1 cellular context compared by ENCODE assay signal in the genomic region with DNA sequence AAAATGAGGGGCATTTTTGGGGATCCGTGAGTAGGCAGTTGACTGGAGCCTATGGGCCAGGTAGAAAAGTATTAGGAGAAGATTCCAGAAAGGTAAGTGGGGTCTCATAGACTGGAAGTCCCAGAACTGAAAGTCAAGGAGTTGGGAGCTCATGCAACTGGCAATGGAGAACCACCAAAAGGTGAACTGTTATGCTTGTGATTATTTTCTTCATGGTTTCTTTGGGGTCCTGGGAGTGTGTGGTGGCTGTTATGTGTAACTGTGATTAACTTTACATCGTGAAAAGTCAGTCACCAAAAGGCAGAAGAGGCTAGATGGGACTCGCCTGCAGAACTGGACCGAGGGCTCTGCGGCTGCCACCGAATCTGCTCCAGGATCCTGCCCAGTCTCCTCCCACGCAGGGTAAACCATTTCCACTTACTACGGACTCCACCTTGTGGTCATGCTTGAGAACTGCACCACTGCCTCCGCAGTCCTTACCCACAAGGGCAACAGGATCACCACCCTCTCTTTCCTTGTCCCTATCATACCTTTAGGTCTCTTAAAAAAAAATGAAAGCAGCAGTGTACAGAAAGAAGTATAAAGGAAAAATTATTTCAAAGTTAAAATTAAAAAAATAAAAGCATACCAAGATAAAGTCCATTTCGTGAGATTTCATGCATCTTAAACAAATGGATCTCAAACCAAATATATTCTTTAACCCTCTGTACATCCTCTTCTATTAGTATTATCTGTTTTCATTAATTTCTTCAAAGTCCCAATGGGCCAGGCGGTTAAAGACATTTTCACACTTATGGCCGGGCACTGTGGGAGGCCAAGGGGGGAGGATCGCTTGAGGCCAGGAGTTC.
TF ChIP-seq lines count a peak whose summit lies in the region.

No MANE protein-coding gene starts in this region.

TF ChIP-seq in HepG2, 621 proteins besides CTCF, POLR2A, EP300 and RAD21 (continued from another document and continues in another):
- TF ChIP-seq, protein P1, sequence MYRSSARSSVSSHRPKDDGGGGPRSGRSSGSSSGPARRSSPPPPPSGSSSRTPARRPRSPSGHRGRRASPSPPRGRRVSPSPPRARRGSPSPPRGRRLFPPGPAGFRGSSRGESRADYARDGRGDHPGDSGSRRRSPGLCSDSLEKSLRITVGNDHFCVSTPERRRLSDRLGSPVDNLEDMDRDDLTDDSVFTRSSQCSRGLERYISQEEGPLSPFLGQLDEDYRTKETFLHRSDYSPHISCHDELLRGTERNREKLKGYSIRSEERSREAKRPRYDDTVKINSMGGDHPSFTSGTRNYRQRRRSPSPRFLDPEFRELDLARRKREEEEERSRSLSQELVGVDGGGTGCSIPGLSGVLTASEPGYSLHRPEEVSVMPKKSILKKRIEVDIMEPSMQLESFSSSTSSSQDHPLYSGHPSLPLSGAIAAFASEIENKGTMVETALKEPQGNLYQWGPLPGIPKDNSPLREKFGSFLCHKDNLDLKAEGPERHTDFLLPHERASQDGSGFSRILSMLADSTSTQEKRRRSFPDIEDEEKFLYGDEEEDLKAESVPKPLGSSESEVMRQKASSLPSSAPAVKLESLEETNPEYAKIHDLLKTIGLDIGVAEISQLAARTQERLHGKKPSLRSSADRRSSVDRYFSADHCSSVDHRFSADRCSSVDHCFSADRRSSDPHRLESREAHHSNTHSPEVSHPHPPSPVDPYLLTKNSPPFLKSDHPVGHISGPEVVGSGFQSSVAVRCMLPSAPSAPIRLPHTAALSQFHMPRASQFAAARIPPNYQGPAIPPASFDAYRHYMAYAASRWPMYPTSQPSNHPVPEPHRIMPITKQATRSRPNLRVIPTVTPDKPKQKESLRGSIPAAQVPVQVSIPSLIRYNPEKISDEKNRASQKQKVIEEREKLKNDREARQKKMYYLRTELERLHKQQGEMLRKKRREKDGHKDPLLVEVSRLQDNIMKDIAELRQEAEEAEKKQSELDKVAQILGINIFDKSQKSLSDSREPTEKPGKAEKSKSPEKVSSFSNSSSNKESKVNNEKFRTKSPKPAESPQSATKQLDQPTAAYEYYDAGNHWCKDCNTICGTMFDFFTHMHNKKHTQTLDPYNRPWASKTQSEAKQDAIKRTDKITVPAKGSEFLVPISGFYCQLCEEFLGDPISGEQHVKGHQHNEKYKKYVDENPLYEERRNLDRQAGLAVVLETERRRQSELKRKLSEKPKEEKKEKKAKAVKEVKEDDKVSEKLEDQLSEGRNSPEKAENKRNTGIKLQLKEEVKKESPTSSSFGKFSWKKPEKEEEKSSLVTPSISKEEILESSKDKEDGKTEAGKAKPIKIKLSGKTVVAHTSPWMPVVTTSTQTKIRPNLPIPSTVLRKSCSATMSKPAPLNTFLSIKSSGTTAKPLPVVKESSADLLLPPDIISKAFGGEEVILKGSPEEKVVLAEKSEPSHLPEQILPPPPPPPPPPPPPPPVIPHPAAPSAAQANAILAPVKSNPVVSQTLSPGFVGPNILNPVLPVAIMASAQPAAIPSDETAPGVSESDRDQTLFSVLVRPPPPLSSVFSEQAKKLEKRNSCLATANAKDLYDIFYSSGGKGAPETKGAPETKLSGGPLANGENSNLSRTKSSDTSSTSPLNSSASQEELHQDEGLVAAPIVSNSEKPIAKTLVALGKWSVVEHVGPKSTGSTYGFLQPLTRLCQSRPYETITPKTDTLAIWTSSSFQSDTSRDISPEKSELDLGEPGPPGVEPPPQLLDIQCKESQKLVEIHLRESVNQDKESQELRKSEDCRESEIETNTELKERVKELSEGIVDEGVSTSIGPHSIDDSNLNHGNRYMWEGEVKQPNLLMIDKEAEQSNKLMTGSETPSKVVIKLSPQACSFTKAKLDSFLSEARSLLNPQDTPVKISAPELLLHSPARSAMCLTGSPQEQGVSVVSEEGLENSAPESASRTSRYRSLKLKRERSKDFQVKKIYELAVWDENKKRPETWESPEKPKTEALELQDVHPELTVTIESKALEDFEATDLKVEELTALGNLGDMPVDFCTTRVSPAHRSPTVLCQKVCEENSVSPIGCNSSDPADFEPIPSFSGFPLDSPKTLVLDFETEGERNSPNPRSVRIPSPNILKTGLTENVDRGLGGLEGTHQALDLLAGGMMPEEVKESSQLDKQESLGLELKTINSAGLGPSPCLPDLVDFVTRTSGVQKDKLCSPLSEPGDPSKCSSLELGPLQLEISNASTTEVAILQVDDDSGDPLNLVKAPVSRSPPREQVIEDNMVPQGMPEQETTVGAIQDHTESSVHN (CRISPR knock-in tag; IDR thresholded peaks at IDR 0.05) = no peak
- TF ChIP-seq HNRNPL (IDR thresholded peaks at IDR 0.05; ENCODE audit: low read depth, low read length) = no peak
- TF ChIP-seq IRF2 (CRISPR knock-in tag; IDR thresholded peaks at IDR 0.05) = peak; percentile 71; the same call in 1 of the 2 replicates
- TF ChIP-seq ZNF326 (CRISPR knock-in tag; IDR thresholded peaks at IDR 0.05; ENCODE audit: borderline replicate concordance) = no peak
- TF ChIP-seq MIER2 (CRISPR knock-in tag; IDR thresholded peaks at IDR 0.05) = peak; percentile 55; the same call in 1 of the 2 replicates
- TF ChIP-seq SIX1 (CRISPR knock-in tag; IDR thresholded peaks at IDR 0.05; ENCODE audit: borderline replicate concordance) = peak; percentile 44; the same call in 1 of the 2 replicates
- TF ChIP-seq, protein P2, sequence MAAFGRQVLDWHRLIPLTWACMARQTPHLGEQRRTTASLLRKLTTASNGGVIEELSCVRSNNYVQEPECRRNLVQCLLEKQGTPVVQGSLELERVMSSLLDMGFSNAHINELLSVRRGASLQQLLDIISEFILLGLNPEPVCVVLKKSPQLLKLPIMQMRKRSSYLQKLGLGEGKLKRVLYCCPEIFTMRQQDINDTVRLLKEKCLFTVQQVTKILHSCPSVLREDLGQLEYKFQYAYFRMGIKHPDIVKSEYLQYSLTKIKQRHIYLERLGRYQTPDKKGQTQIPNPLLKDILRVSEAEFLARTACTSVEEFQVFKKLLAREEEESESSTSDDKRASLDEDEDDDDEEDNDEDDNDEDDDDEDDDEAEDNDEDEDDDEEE (CRISPR knock-in tag; IDR thresholded peaks at IDR 0.05) = no peak
- TF ChIP-seq TAF1 (CRISPR knock-in tag; IDR thresholded peaks at IDR 0.05) = no peak
- 0 out of 2 replicates have a peak, but pooled peaks have one; percentile 29 for TF ChIP-seq BCL6 (CRISPR knock-in tag; IDR thresholded peaks at IDR 0.05)
- TF ChIP-seq, protein P3, sequence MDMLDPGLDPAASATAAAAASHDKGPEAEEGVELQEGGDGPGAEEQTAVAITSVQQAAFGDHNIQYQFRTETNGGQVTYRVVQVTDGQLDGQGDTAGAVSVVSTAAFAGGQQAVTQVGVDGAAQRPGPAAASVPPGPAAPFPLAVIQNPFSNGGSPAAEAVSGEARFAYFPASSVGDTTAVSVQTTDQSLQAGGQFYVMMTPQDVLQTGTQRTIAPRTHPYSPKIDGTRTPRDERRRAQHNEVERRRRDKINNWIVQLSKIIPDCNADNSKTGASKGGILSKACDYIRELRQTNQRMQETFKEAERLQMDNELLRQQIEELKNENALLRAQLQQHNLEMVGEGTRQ (IDR thresholded peaks at IDR 0.05; ENCODE audit: low read depth, low read length) = no peak
- TF ChIP-seq, protein P3 (CRISPR knock-in tag; IDR thresholded peaks at IDR 0.05; ENCODE audit: borderline replicate concordance) = 0 out of 2 replicates have a peak, but pooled peaks have one; percentile 36
- peak; percentile 98 for TF ChIP-seq STAG1 (CRISPR knock-in tag; IDR thresholded peaks at IDR 0.05)
- peak; percentile 52 for TF ChIP-seq YY1 (IDR thresholded peaks at IDR 0.05; ENCODE audit: insufficient read depth, insufficient replicate concordance, low read depth, low read length)
- TF ChIP-seq ETV5 (CRISPR knock-in tag; IDR thresholded peaks at IDR 0.05; ENCODE audit: borderline replicate concordance) = peak; percentile 29; the same call in 1 of the 2 replicates
- TF ChIP-seq MXD4 (CRISPR knock-in tag; IDR thresholded peaks at IDR 0.05) = peak; percentile 52; the same call in 1 of the 2 replicates
- 0 out of 2 replicates have a peak, but pooled peaks have one; percentile 12 for TF ChIP-seq NFYC (CRISPR knock-in tag; IDR thresholded peaks at IDR 0.05)
- TF ChIP-seq SP5 (CRISPR knock-in tag; IDR thresholded peaks at IDR 0.05; ENCODE audit: borderline replicate concordance, low read depth) = 0 out of 2 replicates have a peak, but pooled peaks have one; percentile 43
- TF ChIP-seq, protein P4, sequence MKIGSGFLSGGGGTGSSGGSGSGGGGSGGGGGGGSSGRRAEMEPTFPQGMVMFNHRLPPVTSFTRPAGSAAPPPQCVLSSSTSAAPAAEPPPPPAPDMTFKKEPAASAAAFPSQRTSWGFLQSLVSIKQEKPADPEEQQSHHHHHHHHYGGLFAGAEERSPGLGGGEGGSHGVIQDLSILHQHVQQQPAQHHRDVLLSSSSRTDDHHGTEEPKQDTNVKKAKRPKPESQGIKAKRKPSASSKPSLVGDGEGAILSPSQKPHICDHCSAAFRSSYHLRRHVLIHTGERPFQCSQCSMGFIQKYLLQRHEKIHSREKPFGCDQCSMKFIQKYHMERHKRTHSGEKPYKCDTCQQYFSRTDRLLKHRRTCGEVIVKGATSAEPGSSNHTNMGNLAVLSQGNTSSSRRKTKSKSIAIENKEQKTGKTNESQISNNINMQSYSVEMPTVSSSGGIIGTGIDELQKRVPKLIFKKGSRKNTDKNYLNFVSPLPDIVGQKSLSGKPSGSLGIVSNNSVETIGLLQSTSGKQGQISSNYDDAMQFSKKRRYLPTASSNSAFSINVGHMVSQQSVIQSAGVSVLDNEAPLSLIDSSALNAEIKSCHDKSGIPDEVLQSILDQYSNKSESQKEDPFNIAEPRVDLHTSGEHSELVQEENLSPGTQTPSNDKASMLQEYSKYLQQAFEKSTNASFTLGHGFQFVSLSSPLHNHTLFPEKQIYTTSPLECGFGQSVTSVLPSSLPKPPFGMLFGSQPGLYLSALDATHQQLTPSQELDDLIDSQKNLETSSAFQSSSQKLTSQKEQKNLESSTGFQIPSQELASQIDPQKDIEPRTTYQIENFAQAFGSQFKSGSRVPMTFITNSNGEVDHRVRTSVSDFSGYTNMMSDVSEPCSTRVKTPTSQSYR (CRISPR knock-in tag; IDR thresholded peaks at IDR 0.05; ENCODE audit: borderline replicate concordance) = no peak; the same call in 1 of the 2 replicates
- 0 out of 2 replicates have a peak, but pooled peaks have one; percentile 41 for TF ChIP-seq SMAD3 (CRISPR knock-in tag; IDR thresholded peaks at IDR 0.05)
- TF ChIP-seq, protein P5, sequence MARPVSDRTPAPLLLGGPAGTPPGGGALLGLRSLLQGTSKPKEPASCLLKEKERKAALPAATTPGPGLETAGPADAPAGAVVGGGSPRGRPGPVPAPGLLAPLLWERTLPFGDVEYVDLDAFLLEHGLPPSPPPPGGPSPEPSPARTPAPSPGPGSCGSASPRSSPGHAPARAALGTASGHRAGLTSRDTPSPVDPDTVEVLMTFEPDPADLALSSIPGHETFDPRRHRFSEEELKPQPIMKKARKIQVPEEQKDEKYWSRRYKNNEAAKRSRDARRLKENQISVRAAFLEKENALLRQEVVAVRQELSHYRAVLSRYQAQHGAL (CRISPR knock-in tag; IDR thresholded peaks at IDR 0.05; ENCODE audit: not compliant biosample characterization) = no peak
- TF ChIP-seq GTF3A (CRISPR knock-in tag; conservative IDR thresholded peaks at IDR 0.05) = no peak
- TF ChIP-seq ZSCAN25 (CRISPR knock-in tag; IDR thresholded peaks at IDR 0.05) = no peak
- TF ChIP-seq SPEN (CRISPR knock-in tag; IDR thresholded peaks at IDR 0.05; ENCODE audit: low read depth) = 0 out of 2 replicates have a peak, but pooled peaks have one; percentile 39
- TF ChIP-seq FOXC1 (CRISPR knock-in tag; IDR thresholded peaks at IDR 0.05; ENCODE audit: borderline replicate concordance) = 0 out of 2 replicates have a peak, but pooled peaks have one; percentile 43
- 0 out of 2 replicates have a peak, but pooled peaks have one; percentile 30 for TF ChIP-seq ZNF652 (CRISPR knock-in tag; IDR thresholded peaks at IDR 0.05; ENCODE audit: borderline replicate concordance, low read depth)
- TF ChIP-seq ZSCAN22 (CRISPR knock-in tag; IDR thresholded peaks at IDR 0.05) = no peak
- TF ChIP-seq, protein P6, sequence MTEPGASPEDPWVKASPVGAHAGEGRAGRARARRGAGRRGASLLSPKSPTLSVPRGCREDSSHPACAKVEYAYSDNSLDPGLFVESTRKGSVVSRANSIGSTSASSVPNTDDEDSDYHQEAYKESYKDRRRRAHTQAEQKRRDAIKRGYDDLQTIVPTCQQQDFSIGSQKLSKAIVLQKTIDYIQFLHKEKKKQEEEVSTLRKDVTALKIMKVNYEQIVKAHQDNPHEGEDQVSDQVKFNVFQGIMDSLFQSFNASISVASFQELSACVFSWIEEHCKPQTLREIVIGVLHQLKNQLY (CRISPR knock-in tag; IDR thresholded peaks at IDR 0.05) = peak; percentile 50; the same call in 1 of the 2 replicates
- TF ChIP-seq KDM3A (CRISPR knock-in tag; IDR thresholded peaks at IDR 0.05; ENCODE audit: low read depth) = peak; percentile 49; the same call in 1 of the 2 replicates
- TF ChIP-seq NFE2L2 (IDR thresholded peaks at IDR 0.05; ENCODE audit: low read length) = peak; percentile 10; the same call in 1 of the 2 replicates
- TF ChIP-seq FOXA1 (IDR thresholded peaks at IDR 0.05) = no peak
- TF ChIP-seq FOXA1 (CRISPR knock-in tag; IDR thresholded peaks at IDR 0.05) = 0 out of 2 replicates have a peak, but pooled peaks have one; percentile 9
- TF ChIP-seq, protein P7, sequence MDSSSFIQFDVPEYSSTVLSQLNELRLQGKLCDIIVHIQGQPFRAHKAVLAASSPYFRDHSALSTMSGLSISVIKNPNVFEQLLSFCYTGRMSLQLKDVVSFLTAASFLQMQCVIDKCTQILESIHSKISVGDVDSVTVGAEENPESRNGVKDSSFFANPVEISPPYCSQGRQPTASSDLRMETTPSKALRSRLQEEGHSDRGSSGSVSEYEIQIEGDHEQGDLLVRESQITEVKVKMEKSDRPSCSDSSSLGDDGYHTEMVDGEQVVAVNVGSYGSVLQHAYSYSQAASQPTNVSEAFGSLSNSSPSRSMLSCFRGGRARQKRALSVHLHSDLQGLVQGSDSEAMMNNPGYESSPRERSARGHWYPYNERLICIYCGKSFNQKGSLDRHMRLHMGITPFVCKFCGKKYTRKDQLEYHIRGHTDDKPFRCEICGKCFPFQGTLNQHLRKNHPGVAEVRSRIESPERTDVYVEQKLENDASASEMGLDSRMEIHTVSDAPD (CRISPR knock-in tag; IDR thresholded peaks at IDR 0.05) = no peak
- peak; percentile 51 for TF ChIP-seq SOX5 (CRISPR knock-in tag; IDR thresholded peaks at IDR 0.05; ENCODE audit: borderline replicate concordance)
- TF ChIP-seq, protein P8, sequence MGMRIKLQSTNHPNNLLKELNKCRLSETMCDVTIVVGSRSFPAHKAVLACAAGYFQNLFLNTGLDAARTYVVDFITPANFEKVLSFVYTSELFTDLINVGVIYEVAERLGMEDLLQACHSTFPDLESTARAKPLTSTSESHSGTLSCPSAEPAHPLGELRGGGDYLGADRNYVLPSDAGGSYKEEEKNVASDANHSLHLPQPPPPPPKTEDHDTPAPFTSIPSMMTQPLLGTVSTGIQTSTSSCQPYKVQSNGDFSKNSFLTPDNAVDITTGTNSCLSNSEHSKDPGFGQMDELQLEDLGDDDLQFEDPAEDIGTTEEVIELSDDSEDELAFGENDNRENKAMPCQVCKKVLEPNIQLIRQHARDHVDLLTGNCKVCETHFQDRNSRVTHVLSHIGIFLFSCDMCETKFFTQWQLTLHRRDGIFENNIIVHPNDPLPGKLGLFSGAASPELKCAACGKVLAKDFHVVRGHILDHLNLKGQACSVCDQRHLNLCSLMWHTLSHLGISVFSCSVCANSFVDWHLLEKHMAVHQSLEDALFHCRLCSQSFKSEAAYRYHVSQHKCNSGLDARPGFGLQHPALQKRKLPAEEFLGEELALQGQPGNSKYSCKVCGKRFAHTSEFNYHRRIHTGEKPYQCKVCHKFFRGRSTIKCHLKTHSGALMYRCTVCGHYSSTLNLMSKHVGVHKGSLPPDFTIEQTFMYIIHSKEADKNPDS (CRISPR knock-in tag; IDR thresholded peaks at IDR 0.05) = 0 out of 2 replicates have a peak, but pooled peaks have one; percentile 43
